In the genomic region with DNA sequence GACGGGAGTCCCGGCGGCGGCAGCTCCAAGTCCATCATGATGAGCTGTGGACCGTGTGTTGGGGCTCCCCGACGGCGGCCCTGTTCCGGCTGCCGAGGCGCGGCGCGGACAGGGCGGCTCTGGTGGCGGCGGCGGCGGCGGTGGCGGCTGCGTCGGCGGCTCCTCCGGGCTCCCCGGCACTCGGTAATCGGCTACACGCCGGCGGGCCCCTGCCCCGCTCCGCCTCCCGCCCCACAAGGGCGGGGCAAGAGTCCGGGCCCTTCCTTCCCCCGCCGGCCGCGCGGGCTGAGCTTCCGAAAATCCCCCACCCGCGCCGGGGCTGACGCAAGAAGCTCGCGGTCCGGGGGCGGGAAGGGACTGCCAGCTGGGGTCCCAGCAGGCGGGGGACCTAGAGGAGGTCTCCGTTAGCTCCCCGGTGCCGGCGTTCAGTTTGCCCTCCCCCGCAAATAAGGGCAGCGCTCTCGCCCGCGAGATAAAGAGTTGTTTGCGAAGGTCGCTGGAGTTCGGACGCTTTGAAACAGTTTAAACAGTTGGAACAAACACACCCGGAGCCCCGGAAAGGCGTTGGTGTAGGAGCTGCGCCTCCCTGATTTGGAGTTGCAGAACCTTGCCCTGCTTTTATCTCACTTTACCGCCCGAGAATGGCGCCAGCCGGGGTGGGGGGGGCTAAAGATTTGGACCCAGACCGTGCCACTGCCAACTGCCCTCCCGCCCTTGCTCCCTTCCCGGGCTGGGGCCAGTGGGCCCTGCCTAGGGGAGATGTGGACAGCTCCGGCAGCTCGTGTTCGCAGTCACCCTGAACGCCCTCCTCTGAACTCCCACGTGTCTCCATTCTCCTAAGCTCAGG, we compare ENCODE assay signal across 8 cellular contexts. TPM values are rescaled to one million over a fixed set of nuclear protein-coding genes. Genes with fewer than 3 reads are reported as not detected.
DNase-seq lines count a peak whose midpoint lies in the region; ATAC-seq and TF ChIP-seq lines count a peak whose summit lies in the region.

TSS of gene NFE2L2 (minus strand) at position 189 of the 847 bp plus-strand sequence. CDS start at position 38, 151 bp downstream.

- peak within 1 kb of the TSS; percentile 99 for H4K12ac ChIP-seq in trophoblast cell (ENCODE audit: low read depth, low read length)

- peak within 1 kb of the TSS; percentile 97 for H3K9ac ChIP-seq in trophoblast cell (ENCODE audit: low read length)

- H4K91ac ChIP-seq in trophoblast cell (ENCODE audit: low read depth, low read length) = peak within 1 kb of the TSS; percentile 97

- peak within 1 kb of the TSS; percentile 100 for H3K4me2 ChIP-seq in trophoblast cell (ENCODE audit: low read length)

- H3K4ac ChIP-seq in trophoblast cell (ENCODE audit: low read depth, low read length) = peak within 1 kb of the TSS; percentile 99

- H4K8ac ChIP-seq in trophoblast cell (ENCODE audit: low read depth, low read length) = peak within 1 kb of the TSS; percentile 96

- intact Hi-C loops in cardiac septum (cut with DNase I) = loop anchor here (1.0 to 2.0 kb wide), 3 partner anchors 30 to 99 kb away; partner anchors contain the start of gene HNRNPA3

- H3K79me1 ChIP-seq in trophoblast cell (ENCODE audit: low read length) = peaks cover 17% of the 10 kb centered on the region

- peak within 1 kb of the TSS; percentile 98 for H2BK5ac ChIP-seq in trophoblast cell (ENCODE audit: low read depth, low read length, poor library complexity)

- WGBS in adipose tissue, 3 donors = 0 to 1% (median 1%) methylated on average over 39 to 80 of the region's 80 CpGs
- no CpG with 5 or more reads among the region's 80 CpGs for WGBS in trophoblast cell (ENCODE audit: extremely low coverage, insufficient coverage, insufficient read length)
- whole genome bisulfite sequencing in tibial nerve, 2 donors = 1% methylated on average over 45 to 50 of the region's 80 CpGs

- peak within 1 kb of the TSS; percentile 99 for H3K27ac ChIP-seq in adipose tissue (ENCODE audit: low read depth, low read length)
- peak within 1 kb of the TSS; percentile 97 for H3K27ac ChIP-seq in trophoblast cell (ENCODE audit: low read depth, low read length)
- H3K27ac ChIP-seq in tibial nerve = peak within 1 kb of the TSS; percentile 99 to 100 (median 100)

- peak within 1 kb of the TSS; percentile 98 for H3K4me3 ChIP-seq in trophoblast cell (ENCODE audit: low read depth, low read length)
- H3K4me3 ChIP-seq in tibial nerve = peak within 1 kb of the TSS; percentile 85 to 97 (median 91)

- H3K27me3 ChIP-seq in trophoblast cell (ENCODE audit: insufficient read depth, low read length) (no peaks in the 10 kb centered on the region), tibial nerve (no peaks in the 10 kb centered on the region)

- TF ChIP-seq CTCF in GM13976 (IDR thresholded peaks at IDR 0.05; ENCODE audit: borderline replicate concordance, control extremely low read depth, extremely low read depth, insufficient read depth, missing control alignments) (no peak), tibial nerve (IDR thresholded peaks at IDR 0.05) (peak in 2 of 5 experiments; percentile 8 to 52)

- TF ChIP-seq POLR2A in tibial nerve (IDR thresholded peaks at IDR 0.05) = peak; percentile 97

- H3K9me3 ChIP-seq in trophoblast cell (ENCODE audit: insufficient read depth, low read depth, low read length) (no peaks in the 10 kb centered on the region), tibial nerve (no peaks in the 10 kb centered on the region)

- TF ChIP-seq EP300 in tibial nerve (IDR thresholded peaks at IDR 0.05) = peak; percentile 85 to 99

- no peaks in the 10 kb centered on the region for H3K4me1 ChIP-seq in trophoblast cell (ENCODE audit: control insufficient read depth in 1 of 2, insufficient read depth in 2 of 2, low read length in 2 of 2)
- peaks cover 10 to 37% (median 32%) of the 10 kb centered on the region in 4 donors for H3K4me1 ChIP-seq in tibial nerve

- peak within 1 kb of the TSS; percentile 95 for H2AFZ ChIP-seq in trophoblast cell (ENCODE audit: insufficient read depth, low read length, poor library complexity)

- H3K36me3 ChIP-seq in trophoblast cell (ENCODE audit: control insufficient read depth in 1 of 2, insufficient read depth in 2 of 2, low read length in 2 of 2) (no peaks in the 10 kb centered on the region), tibial nerve (no peaks in the 10 kb centered on the region)

- peaks cover 11% of the 10 kb centered on the region for H3K79me2 ChIP-seq in trophoblast cell (ENCODE audit: control insufficient read depth, insufficient read depth, low read length, poor library complexity)

- peak within 1 kb of the TSS; percentile 100 for H3K18ac ChIP-seq in trophoblast cell (ENCODE audit: low read length)

- H2BK12ac ChIP-seq in trophoblast cell (ENCODE audit: low read length) = peak within 1 kb of the TSS; percentile 92

- in situ Hi-C loops in GM13976 (cut with MboI; ENCODE audit: low sequenced_read_pairs, unreplicated experiment) = no loop called here

- DNase-seq in GM13976 (ENCODE audit: low spot score) = peak; percentile 97
- DNase-seq in NCI-H1436 (lab: John Stamatoyannopoulos, UW) = peak; percentile 82
- DNase-seq in T-helper 1 cell = peak; percentile 87 to 94 (median 90)
- peak; percentile 97 for DNase-seq in cardiac septum (ENCODE audit: low spot score)
- DNase-seq in trophoblast cell = peak; percentile 81 to 83
- DNase-seq in tibial nerve (ENCODE audit: low spot score in 2 of 2) = peak; percentile 88

- peak; percentile 76 for ATAC-seq in HG02798 (IDR thresholded peaks at IDR 0.05; ENCODE audit: poor library complexity, unreplicated experiment)

- peak within 1 kb of the TSS; percentile 99 for H3K14ac ChIP-seq in trophoblast cell (ENCODE audit: low read length)

- H2BK120ac ChIP-seq in trophoblast cell (ENCODE audit: insufficient read depth, low read length, poor library complexity) = peak within 1 kb of the TSS; percentile 99

- peak within 1 kb of the TSS; percentile 98 for H2AK5ac ChIP-seq in trophoblast cell (ENCODE audit: low read length)

- no peak within 1 kb of the TSS for H3K23ac ChIP-seq in trophoblast cell (ENCODE audit: low read length)

RNA-seq across cellular contexts. Expression of gene NFE2L2, which starts in this region (rescaled TPM):
- 100 to 1,000 TPM in 1 of 3 donors, 10 to 100 TPM in 2; 23.9 to 109 (median 82.1) TPM for polyA plus RNA-seq in adipose tissue
- total RNA-seq in cardiac septum (66.5 TPM), tibial nerve (100 to 1,000 TPM; 112 to 164 (median 145) TPM)
- 78.1 and 80.1 TPM in 2 replicates for polyA plus RNA-seq in trophoblast cell (2013)

Comparison
In these comparisons a context has a peak if more than half of its experiments do, and no peak if none do; other contexts are left out.
1. Peak in every context shown above with its lines: DNase-seq, ATAC-seq, H3K4me3 ChIP-seq and H3K27ac ChIP-seq.